ENCODE assay signal across 10 cellular contexts in the genomic region with DNA sequence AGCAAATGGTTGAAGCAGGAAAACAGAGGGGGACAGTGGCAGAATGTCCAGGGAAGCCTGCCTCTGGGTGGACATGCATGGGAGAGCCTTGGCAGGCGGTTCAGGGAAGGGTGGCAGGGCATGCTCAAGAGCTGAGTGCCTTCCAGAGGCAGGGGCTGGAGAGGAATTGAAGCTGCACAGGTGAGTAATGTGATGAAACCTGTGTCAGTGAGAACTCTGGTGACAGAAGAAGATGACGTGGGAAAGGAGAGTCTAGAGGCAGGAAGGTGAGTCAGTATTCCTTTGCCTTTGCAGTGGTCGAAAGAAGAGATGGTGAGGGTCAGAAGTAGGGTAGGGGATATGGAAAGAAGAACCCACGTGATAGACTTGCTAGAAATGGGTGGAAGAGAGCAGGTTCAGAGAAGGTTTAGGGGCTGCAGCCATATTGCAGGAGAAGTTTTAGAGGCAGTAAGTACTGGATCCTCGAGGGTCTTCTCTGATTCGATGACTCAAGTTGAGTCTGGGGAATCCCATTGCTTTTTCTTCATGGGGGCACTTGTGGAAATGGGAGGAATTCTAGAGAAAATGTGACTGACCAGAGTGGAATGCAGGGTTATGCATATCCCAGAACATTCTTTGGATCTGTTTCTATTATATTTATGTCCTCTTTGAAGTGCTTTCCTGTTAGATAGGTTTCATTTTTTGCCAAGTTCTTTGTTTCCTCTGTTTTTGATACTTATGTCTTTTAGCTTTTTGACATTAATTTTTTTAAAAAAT. TPM values are rescaled to one million over a fixed set of nuclear protein-coding genes. Genes with fewer than 3 reads are reported as not detected.
DNase-seq lines count a peak whose midpoint lies in the region; ATAC-seq and TF ChIP-seq lines count a peak whose summit lies in the region.
"Had no signal": no experiment of that assay in that cellular context is flagged by ENCODE, and none has a peak within 500 bp of the region (broad histone marks: within the 10 kb centered on the region; RNA-seq: fewer than 3 reads in every experiment).

No MANE protein-coding gene starts in this region.

- peaks cover 3% of the 10 kb centered on the region for H3K36me3 ChIP-seq in mesendoderm (ENCODE audit: control insufficient read depth, insufficient read depth, low read length)

- no peak overlapping the region for H2BK15ac ChIP-seq in mesendoderm (replicated peaks; ENCODE audit: low read depth)

- no peaks in the 10 kb centered on the region for H3K27me3 ChIP-seq in mesendoderm (ENCODE audit: insufficient read depth, low read length, poor library complexity)

- H3K79me1 ChIP-seq in mesendoderm (ENCODE audit: low read length) = no peaks in the 10 kb centered on the region

- H3K56ac ChIP-seq in mesendoderm (ENCODE audit: low read length) = no peak overlapping the region

- intact Hi-C loops in left colon (cut with DNase I, micrococcal nuclease) = no loop called here

- ATAC-seq in left colon = no peak

- no peaks in the 10 kb centered on the region for H3K4me1 ChIP-seq in mesendoderm (ENCODE audit: control insufficient read depth, low read depth, low read length)

- H3K4me2 ChIP-seq in mesendoderm (ENCODE audit: low read length) = no peak overlapping the region

- no peak for TF ChIP-seq CTCF in cardiac fibroblast (IDR thresholded peaks at IDR 0.05; ENCODE audit: low read depth, low read length)

- H3K4me3 ChIP-seq in cardiac fibroblast (replicated peaks in 1 of 2; ENCODE audit: low read depth in 2 of 2, low read length in 2 of 2) = no peak overlapping the region
- no peak overlapping the region for H3K4me3 ChIP-seq in mesendoderm (ENCODE audit: low read length)

- no peak overlapping the region for H3K23ac ChIP-seq in mesendoderm (ENCODE audit: low read length)

- no peak overlapping the region for H2AK5ac ChIP-seq in mesendoderm (ENCODE audit: low read length)

- H3K27ac ChIP-seq in mesendoderm (ENCODE audit: low read depth, low read length) = no peak overlapping the region

- no peak overlapping the region for H3K9ac ChIP-seq in mesendoderm (ENCODE audit: low read length)

- DNase-seq in AG08396 (ENCODE audit: low spot score) = peak; percentile 43
- DNase-seq in HS-5 (ENCODE audit: low read depth) = peak; percentile 61
- peak; percentile 75 to 80 for DNase-seq in cardiac fibroblast (ENCODE audit: low read depth in 2 of 2)
- peak; percentile 64 for DNase-seq in mesendoderm
- no peak for DNase-seq in NCI-H510A (lab: John Stamatoyannopoulos, UW)
- no peak for DNase-seq in activated gamma-delta T cell (lab: John Stamatoyannopoulos, UW)
- no peak for DNase-seq in NCI-H2171 (lab: John Stamatoyannopoulos, UW)
- DNase-seq in left colon = no peak
- DNase-seq: anterior cingulate cortex, NCI-H2227 treated with DMSO at 0.1 percent for 48 hours had no signal

- H4K8ac ChIP-seq in mesendoderm (ENCODE audit: low read depth, low read length) = no peak overlapping the region

- no peak overlapping the region for H2BK120ac ChIP-seq in mesendoderm (ENCODE audit: low read depth, low read length)

- no peak overlapping the region for H3K18ac ChIP-seq in mesendoderm (ENCODE audit: low read length)

- H3K79me2 ChIP-seq in mesendoderm (ENCODE audit: control insufficient read depth, insufficient read depth, low read length) = no peaks in the 10 kb centered on the region

- no peak overlapping the region for H3K4ac ChIP-seq in mesendoderm (ENCODE audit: low read depth, low read length)

- no CpG with 5 or more reads among the region's 6 CpGs for WGBS in mesendoderm (ENCODE audit: extremely low coverage, insufficient coverage, low lambda C conversion rate)

- no peak overlapping the region for H4K5ac ChIP-seq in mesendoderm (ENCODE audit: low read length)

- no peak overlapping the region for H2BK5ac ChIP-seq in mesendoderm (ENCODE audit: low read length)

RNA-seq across cellular contexts. Expression of gene TMEM87B, which starts 37.4 kb away (rescaled TPM):
- 11.2 TPM for polyA plus RNA-seq in mesendoderm (2013, experiment 1 of 2)
- polyA plus RNA-seq in mesendoderm (2013, experiment 2 of 2) = 11.0 TPM
- 10 to 100 TPM; 72.6 to 81.3 TPM for total RNA-seq in left colon

RNA-seq across cellular contexts. Expression of gene FBLN7, which starts 45.7 kb away (rescaled TPM):
- polyA plus RNA-seq in mesendoderm (2013, experiment 1 of 2) = 0.11 TPM
- 0.04 TPM for polyA plus RNA-seq in mesendoderm (2013, experiment 2 of 2)
- 1 to 10 TPM in 1 of 2 donors, under 1 TPM in 1; 0.70 to 1.5 TPM for total RNA-seq in left colon

Comparison
In these comparisons a context has a peak if more than half of its experiments do, and no peak if none do; other contexts are left out.
1. DNase-seq: peak in AG08396 (single experiment), HS-5 (single experiment), cardiac fibroblast (2 of 2) and mesendoderm (single experiment); none in NCI-H510A (single experiment), activated gamma-delta T cell (single experiment), NCI-H2171 (single experiment) and left colon (0 of 2).